ENCODE assay signal across 1 cellular context in genomic region chr1:153944822-153945117, GRCh38.
TF ChIP-seq lines count a peak whose summit lies in the region.

No MANE protein-coding gene starts in this region.

TF ChIP-seq in endothelial cell of umbilical vein, 7 proteins besides CTCF, POLR2A, EP300 and RAD21:
- no peak for TF ChIP-seq JUN (IDR thresholded peaks at IDR 0.05; ENCODE audit: borderline replicate concordance, insufficient read depth, insufficient read length, low read depth)
- no peak for TF ChIP-seq GATA2 (IDR thresholded peaks at IDR 0.05; ENCODE audit: insufficient read depth, insufficient read length, low read depth, low read length)
- no peak for TF ChIP-seq POLR2AphosphoS5 (IDR thresholded peaks at IDR 0.05; ENCODE audit: insufficient read depth, low read depth, low read length)
- TF ChIP-seq FOS (IDR thresholded peaks at IDR 0.05; ENCODE audit: borderline replicate concordance, insufficient read depth, low read length) = no peak
- no peak for TF ChIP-seq MYC (IDR thresholded peaks at IDR 0.05; ENCODE audit: low read depth, low read length)
- no peak for TF ChIP-seq MAX (IDR thresholded peaks at IDR 0.05; ENCODE audit: insufficient read depth, insufficient read length)
- no peak for TF ChIP-seq EZH2 (IDR thresholded peaks at IDR 0.05; ENCODE audit: borderline replicate concordance, low read depth, low read length, severe bottlenecking)
